In genomic region chr14:72558721-72559120, GRCh38 we compare ENCODE assay signal across 17 cellular contexts.
DNase-seq lines count a peak whose midpoint lies in the region; ATAC-seq, FAIRE-seq and TF ChIP-seq lines count a peak whose summit lies in the region.
"Had no signal": no experiment of that assay in that cellular context is flagged by ENCODE, and none has a peak within 500 bp of the region (broad histone marks: within the 10 kb centered on the region; RNA-seq: fewer than 3 reads in every experiment).

No MANE protein-coding gene starts in this region.

- no peak overlapping the region for H2BK12ac ChIP-seq in neuronal stem cell (ENCODE audit: low read length)

- no peaks in the 10 kb centered on the region for H3K79me1 ChIP-seq in neuronal stem cell (ENCODE audit: low read depth, low read length)

- H3K27me3 Mint-ChIP-seq in T-helper 17 cell: peaks cover 37% of the 10 kb centered on the region

- H3K4me1 Mint-ChIP-seq in T-helper 17 cell: peaks cover 6% of the 10 kb centered on the region
- H3K4me1 Mint-ChIP-seq: activated naive CD8-positive, alpha-beta T cell treated with anti-CD3 and anti-CD28 coated beads, Interleukin-2, amount 10 ng/mL, durations not matched to agents 7 days and 5 days had no signal

- H3K4me1 ChIP-seq in neuronal stem cell (ENCODE audit: control insufficient read depth in 2 of 2, insufficient read depth in 1 of 2, low read depth in 1 of 2, low read length in 2 of 2): peaks cover 13 to 18% of the 10 kb centered on the region in 2 donors

- H2BK120ac ChIP-seq in neuronal stem cell (ENCODE audit: low read depth, low read length): no peak overlapping the region

- H3K4me3 ChIP-seq in AG04450 (ENCODE audit: low read depth, low read length): no peak overlapping the region
- H3K4me3 ChIP-seq in neuronal stem cell (ENCODE audit: low read length in 2 of 2): no peak overlapping the region

- no peak overlapping the region for H4K8ac ChIP-seq in neuronal stem cell (ENCODE audit: low read depth, low read length)

- ATAC-seq in T-helper 17 cell: no peak
- ATAC-seq: activated CD8-positive, alpha-beta T cell treated with anti-CD3 and anti-CD28 coated beads for 36 hours had no signal

- no peaks in the 10 kb centered on the region for H3K36me3 ChIP-seq in neuronal stem cell (replicated peaks in 1 of 2; ENCODE audit: control insufficient read depth in 2 of 2, insufficient read depth in 2 of 2, low read length in 2 of 2)
- H3K36me3 ChIP-seq: neutrophil had no signal

- H3K4me3 Mint-ChIP-seq in T-helper 17 cell: no peak overlapping the region
- H3K4me3 Mint-ChIP-seq: activated CD8-positive, alpha-beta T cell treated with anti-CD3 and anti-CD28 coated beads for 36 hours; activated naive CD8-positive, alpha-beta T cell treated with anti-CD3 and anti-CD28 coated beads, Interleukin-2, amount 10 ng/mL, durations not matched to agents 7 days and 5 days; T-helper 1 cell treated with Interleukin-12 subunit alpha and Interleukin-12 subunit beta and Interleukin-4 antibody, amounts not matched to agents 30 μg/mL and 1 μg/mL, for 36 hours had no signal

- no peak overlapping the region for H2AK5ac ChIP-seq in neuronal stem cell (ENCODE audit: low read depth, low read length)

- H3K9me3 ChIP-seq in AG04450 (ENCODE audit: control insufficient read depth, insufficient read depth, low read length): no peaks in the 10 kb centered on the region; the same call in 1 of the 2 replicates
- no peaks in the 10 kb centered on the region for H3K9me3 ChIP-seq in T-helper 17 cell (ENCODE audit: control insufficient read depth, low read length, poor library complexity, severe bottlenecking)
- H3K9me3 ChIP-seq in neuronal stem cell (replicated peaks in 1 of 2; ENCODE audit: control insufficient read depth in 2 of 2, insufficient read depth in 1 of 2, low read depth in 1 of 2, low read length in 2 of 2): no peaks in the 10 kb centered on the region
- H3K9me3 ChIP-seq: neutrophil had no signal

- H3K18ac ChIP-seq in neuronal stem cell (ENCODE audit: low read length): no peak overlapping the region

- H3K4ac ChIP-seq in neuronal stem cell (ENCODE audit: low read length): no peak overlapping the region

- no peak overlapping the region for H3K27ac Mint-ChIP-seq in T-helper 17 cell
- H3K27ac Mint-ChIP-seq: activated CD8-positive, alpha-beta T cell treated with anti-CD3 and anti-CD28 coated beads for 36 hours; activated naive CD8-positive, alpha-beta T cell treated with anti-CD3 and anti-CD28 coated beads, Interleukin-2, amount 10 ng/mL, durations not matched to agents 7 days and 5 days; IgD-negative memory B cell; T-helper 1 cell treated with Interleukin-12 subunit alpha and Interleukin-12 subunit beta and Interleukin-4 antibody, amounts not matched to agents 30 μg/mL and 1 μg/mL, for 36 hours had no signal

- no peaks in the 10 kb centered on the region for H3K27me3 ChIP-seq in AG04450 (ENCODE audit: control insufficient read depth, insufficient read depth, low read length)
- peaks cover 0 to 18% (median 0%) of the 10 kb centered on the region in 3 experiments for H3K27me3 ChIP-seq in neuronal stem cell (ENCODE audit: control insufficient read depth in 3 of 3, insufficient read depth in 3 of 3, low read depth in 1 of 3, low read length in 3 of 3)

- peak; percentile 92 for FAIRE-seq in HTR-8/SVneo (lab: Jason Lieb, UNC)
- FAIRE-seq: endometrium had no signal

- WGBS in neuronal stem cell (ENCODE audit: extremely low coverage in 2 of 2, insufficient read length in 2 of 2, insufficient replicate concordance in 1 of 2), 2 donors: no CpG with 5 or more reads among the region's 5 CpGs

- CTCF ChIA-PET in AG04450 (lab: Charles Lee): no interaction called here

- no peak overlapping the region for H2BK5ac ChIP-seq in neuronal stem cell (ENCODE audit: low read length)

- DNase-seq in AG04450 (ENCODE audit: low read depth, low spot score) (peak; percentile 37), HTR-8/SVneo (ENCODE audit: insufficient read length, low spot score) (no peak), cerebellar nuclear complex (lab: John Stamatoyannopoulos, UW) (peak; percentile 45 to 63), kidney tubule cell (ENCODE audit: low spot score) (peak; percentile 88), T-helper 17 cell (no peak), neuronal stem cell (ENCODE audit: low spot score) (no peak), NCI-H345 treated with DMSO at 0.1 percent for 48 hours (lab: John Stamatoyannopoulos, UW; ENCODE audit: unreplicated experiment) (no peak)
- no peak for DNase-seq in stimulated activated naive CD4-positive, alpha-beta T cell treated with Interleukin-2 at 50 U/mL for 16 hours (lab: John Stamatoyannopoulos, UW)
- DNase-seq: activated CD8-positive, alpha-beta T cell treated with anti-CD3 and anti-CD28 coated beads for 36 hours; activated naive CD8-positive, alpha-beta T cell treated with anti-CD3 and anti-CD28 coated beads, Interleukin-2, amount 10 ng/mL, durations not matched to agents 7 days and 5 days; GF-D8; NCI-H187; stimulated activated CD4-positive, alpha-beta T cell treated with anti-CD3 and anti-CD28 coated beads, Interleukin-2, amount 100 ng/mL, for 48 hours had no signal

- H4K91ac ChIP-seq in neuronal stem cell (ENCODE audit: low read depth, low read length, poor library complexity): no peak overlapping the region

- H2AFZ ChIP-seq in neuronal stem cell (ENCODE audit: low read length): no peak overlapping the region

- POLR2A ChIA-PET in AG04450 (lab: Yijun Ruan, JAX): interaction anchor here (1.0 to 1.2 kb wide), 2 partner anchors 9 to 50 kb away, joined by 3 read pairs; no protein-coding TSS in a partner anchor

- no peak overlapping the region for H3K4me2 ChIP-seq in neuronal stem cell (ENCODE audit: insufficient read depth, low read length, poor library complexity, severe bottlenecking)

- no peak overlapping the region for H3K23ac ChIP-seq in neuronal stem cell (ENCODE audit: low read depth, low read length, poor library complexity)

- H3K27ac ChIP-seq in AG04450 (ENCODE audit: low read depth, low read length) (peak overlapping the region; percentile 65), neuronal stem cell (replicated peaks; ENCODE audit: low read length) (no peak overlapping the region)
- H3K27ac ChIP-seq: neutrophil had no signal

- no peak overlapping the region for H2BK15ac ChIP-seq in neuronal stem cell (ENCODE audit: low read length)

- no peak for TF ChIP-seq CTCF in AG04450 (IDR thresholded peaks at IDR 0.05; ENCODE audit: low read depth, low read length)

- H3K14ac ChIP-seq in neuronal stem cell (ENCODE audit: low read length): no peak overlapping the region

- H3K9ac ChIP-seq in neuronal stem cell (ENCODE audit: low read depth, low read length, poor library complexity): no peak overlapping the region

- no peaks in the 10 kb centered on the region for H3K36me3 Mint-ChIP-seq in T-helper 17 cell (ENCODE audit: low read depth)
- H3K36me3 Mint-ChIP-seq: activated naive CD8-positive, alpha-beta T cell treated with anti-CD3 and anti-CD28 coated beads, Interleukin-2, amount 10 ng/mL, durations not matched to agents 7 days and 5 days had no signal

Comparison
In these comparisons a context has a peak if more than half of its experiments do, and no peak if none do; other contexts are left out.
1. DNase-seq: peak in AG04450 (single experiment), cerebellar nuclear complex (2 of 2) and kidney tubule cell (single experiment); none in HTR-8/SVneo (single experiment), T-helper 17 cell (0 of 3), neuronal stem cell (single experiment), NCI-H345 treated with DMSO at 0.1 percent for 48 hours (single experiment) and stimulated activated naive CD4-positive, alpha-beta T cell treated with Interleukin-2 at 50 U/mL for 16 hours (single experiment).